Comparison of ENCODE assay signal across 11 cellular contexts in genomic region chr14:65210827-65211192, GRCh38.
DNase-seq lines count a peak whose midpoint lies in the region; ATAC-seq and TF ChIP-seq lines count a peak whose summit lies in the region.
"Had no signal": no experiment of that assay in that cellular context is flagged by ENCODE, and none has a peak within 500 bp of the region (broad histone marks: within the 10 kb centered on the region; RNA-seq: fewer than 3 reads in every experiment).

No MANE protein-coding gene starts in this region.

- no peak for TF ChIP-seq POLR2A in transverse colon (IDR thresholded peaks at IDR 0.05)

- no peaks in the 10 kb centered on the region for H3K9me3 Mint-ChIP-seq in activated CD4-positive, alpha-beta memory T cell treated with anti-CD3 and anti-CD28 coated beads for 36 hours

- peaks cover 4% of the 10 kb centered on the region for H3K36me3 Mint-ChIP-seq in activated CD4-positive, alpha-beta memory T cell treated with anti-CD3 and anti-CD28 coated beads for 36 hours

- peaks cover 0 to 6% (median 0%) of the 10 kb centered on the region in 4 donors for H3K4me1 ChIP-seq in transverse colon

- CTCF ChIA-PET in activated CD4-positive, alpha-beta memory T cell treated with anti-CD3 and anti-CD28 coated beads for 36 hours (lab: Charles Lee): no interaction called here

- no peaks in the 10 kb centered on the region for H3K36me3 ChIP-seq in transverse colon

- in situ Hi-C loops in transverse colon (cut with MboI; ENCODE audit: low pct_ligation_motif_present in 1 of 4, low pct_unique_long_range_greater_than_20kb in 1 of 4, low sequenced_read_pairs in 3 of 4): loop anchor here in 1 of 4 donors (25.0 kb wide), 1 partner anchor 201 kb away; the partner anchor contains the start of gene FUT8

- no peak overlapping the region for H3K27ac ChIP-seq in transverse colon

- no peaks in the 10 kb centered on the region for H3K27me3 ChIP-seq in transverse colon

- peaks cover 49% of the 10 kb centered on the region for H3K4me1 Mint-ChIP-seq in activated CD4-positive, alpha-beta memory T cell treated with anti-CD3 and anti-CD28 coated beads for 36 hours (ENCODE audit: low read depth)

- no peak overlapping the region for H3K4me3 ChIP-seq in AG10803 (ENCODE audit: low read length)
- no peak overlapping the region for H3K4me3 ChIP-seq in transverse colon

- peak; percentile 22 for DNase-seq in AG10803 (ENCODE audit: low read depth)
- peak; percentile 17 for DNase-seq in EH (ENCODE audit: low read depth)
- DNase-seq in activated CD4-positive, alpha-beta memory T cell treated with anti-CD3 and anti-CD28 coated beads for 36 hours: no peak
- peak; percentile 50 for DNase-seq in fibroblast of peridontal ligament (ENCODE audit: extremely low read depth)
- no peak for DNase-seq in transverse colon
- DNase-seq in left ventricle myocardium superior: no peak
- no peak for DNase-seq in Ammon's horn (ENCODE audit: low spot score)
- DNase-seq in NCI-H2171 treated with DMSO at 0.1 percent for 48 hours (lab: John Stamatoyannopoulos, UW): no peak
- DNase-seq: activated CD4-positive, alpha-beta T cell treated with anti-CD3 and anti-CD28 coated beads, Interleukin-2, amount 50 U/mL, for 4 hours; cortex of kidney; NCI-H2081 treated with DMSO at 0.1 percent for 48 hours had no signal

- POLR2A ChIA-PET in activated CD4-positive, alpha-beta memory T cell treated with anti-CD3 and anti-CD28 coated beads for 36 hours (lab: Charles Lee): no interaction called here

- no peak for ATAC-seq in left ventricle myocardium superior

- H3K4me3 Mint-ChIP-seq in activated CD4-positive, alpha-beta memory T cell treated with anti-CD3 and anti-CD28 coated beads for 36 hours: no peak overlapping the region

- no peak for TF ChIP-seq EP300 in transverse colon (IDR thresholded peaks at IDR 0.05; ENCODE audit: low read depth)

- H3K27ac Mint-ChIP-seq in activated CD4-positive, alpha-beta memory T cell treated with anti-CD3 and anti-CD28 coated beads for 36 hours: peak overlapping the region; percentile 26

- TF ChIP-seq CTCF in AG10803 (conservative IDR thresholded peaks at IDR 0.05; ENCODE audit: low read length) (no peak), transverse colon (IDR thresholded peaks at IDR 0.05) (no peak)

- no peaks in the 10 kb centered on the region for H3K9me3 ChIP-seq in transverse colon

- intact Hi-C loops in activated CD4-positive, alpha-beta memory T cell treated with anti-CD3 and anti-CD28 coated beads for 36 hours (cut with micrococcal nuclease): loop anchor here (2.0 to 5.0 kb wide), 3 partner anchors 14 to 266 kb away; no protein-coding TSS in a partner anchor
- intact Hi-C loops in transverse colon (cut with DNase I; ENCODE audit: low total_unique reads): no loop called here
- intact Hi-C loops in left ventricle myocardium superior (cut with micrococcal nuclease): no loop called here

- peaks cover 2% of the 10 kb centered on the region for H3K27me3 Mint-ChIP-seq in activated CD4-positive, alpha-beta memory T cell treated with anti-CD3 and anti-CD28 coated beads for 36 hours

Comparison
In these comparisons a context has a peak if more than half of its experiments do, and no peak if none do; other contexts are left out.
1. DNase-seq: peak in AG10803 (single experiment), EH (single experiment) and fibroblast of peridontal ligament (single experiment); none in activated CD4-positive, alpha-beta memory T cell treated with anti-CD3 and anti-CD28 coated beads for 36 hours (single experiment), transverse colon (single experiment), left ventricle myocardium superior (single experiment), Ammon's horn (single experiment) and NCI-H2171 treated with DMSO at 0.1 percent for 48 hours (single experiment).